8 cellular contexts compared by ENCODE assay signal in genomic region chr9:127423591-127423933, GRCh38. TPM values are rescaled to one million over a fixed set of nuclear protein-coding genes. Genes with fewer than 3 reads are reported as not detected.
DNase-seq lines count a peak whose midpoint lies in the region; ATAC-seq and TF ChIP-seq lines count a peak whose summit lies in the region.

No MANE protein-coding gene starts in this region.

- peaks cover 0 to 4% of the 10 kb centered on the region in 2 donors for H3K36me3 ChIP-seq in mucosa of rectum (ENCODE audit: control insufficient read depth in 2 of 2, insufficient read depth in 2 of 2, low read length in 2 of 2)

- TF ChIP-seq POLR2A in GM18505 (IDR thresholded peaks at IDR 0.05; ENCODE audit: borderline replicate concordance, extremely low read depth, insufficient read depth, insufficient read length): no peak

- TF ChIP-seq CTCF in AG04450 (IDR thresholded peaks at IDR 0.05; ENCODE audit: low read depth, low read length): no peak

- peak overlapping the region; percentile 86 to 89 for H3K9ac ChIP-seq in mucosa of rectum (ENCODE audit: low read depth in 1 of 2, low read length in 2 of 2)

- peaks cover 21 to 26% of the 10 kb centered on the region in 2 donors for H3K4me1 ChIP-seq in mucosa of rectum (ENCODE audit: control insufficient read depth in 2 of 2, insufficient read depth in 2 of 2, low read length in 2 of 2)

- H3K27me3 ChIP-seq in AG04450 (ENCODE audit: control insufficient read depth, insufficient read depth, low read length): no peaks in the 10 kb centered on the region
- H3K27me3 ChIP-seq in mucosa of rectum (ENCODE audit: control insufficient read depth in 2 of 2, insufficient read depth in 2 of 2, low read length in 2 of 2): no peaks in the 10 kb centered on the region

- H3K9me3 ChIP-seq in AG04450 (ENCODE audit: control insufficient read depth, insufficient read depth, low read length) (no peaks in the 10 kb centered on the region), mucosa of rectum (ENCODE audit: control insufficient read depth in 2 of 2, low read length in 2 of 2) (no peaks in the 10 kb centered on the region)

- ATAC-seq in HG03135 (IDR thresholded peaks at IDR 0.05; ENCODE audit: unreplicated experiment) (peak; percentile 8), GM18505 (IDR thresholded peaks at IDR 0.05; ENCODE audit: unreplicated experiment) (no peak)

- no peak for DNase-seq in AG04450 (ENCODE audit: low read depth, low spot score)
- DNase-seq in caudate nucleus (lab: John Stamatoyannopoulos, UW): no peak
- no peak for DNase-seq in NCI-H774 (lab: John Stamatoyannopoulos, UW)
- no peak for DNase-seq in DMS53 treated with DMSO at 0.1 percent for 48 hours (lab: John Stamatoyannopoulos, UW; ENCODE audit: unreplicated experiment)
- no peak for DNase-seq in UCSD-AML1 (lab: John Stamatoyannopoulos, UW; ENCODE audit: unreplicated experiment)

- H3K27ac ChIP-seq in AG04450 (ENCODE audit: low read depth, low read length) (peak overlapping the region; percentile 47), caudate nucleus (ENCODE audit: low read depth, low read length) (peak overlapping the region; percentile 96), mucosa of rectum (ENCODE audit: low read depth in 2 of 2, low read length in 2 of 2) (peak overlapping the region; percentile 83 to 87)

- POLR2A ChIA-PET in AG04450 (lab: Yijun Ruan, JAX): interaction anchor here (0.9 to 1.7 kb wide), 7 partner anchors 14 to 28 kb away, joined by 3 to 10 read pairs (median 6); partner anchors contain the start of genes LRSAM1, RPL12 and SLC2A8

- H3K4me3 ChIP-seq in AG04450 (ENCODE audit: low read depth, low read length): peak overlapping the region; percentile 87
- H3K4me3 ChIP-seq in mucosa of rectum (ENCODE audit: low read length in 2 of 2): peak overlapping the region; percentile 84

- CTCF ChIA-PET in AG04450 (lab: Charles Lee): interaction anchor here (1.5 kb wide), 1 partner anchor 218 kb away, joined by 8 read pairs; no protein-coding TSS in a partner anchor

RNA-seq across cellular contexts. Expression of gene ZNF79, which starts 0.6 kb away (rescaled TPM):
- polyA plus RNA-seq in AG04450 (2011; rRNA removed): 5.2 and 5.6 TPM in 2 replicates
- polyA minus RNA-seq in AG04450 (2011; rRNA and poly(A)+ RNA removed): 19.7 and 21.1 TPM in 2 replicates

RNA-seq across cellular contexts. Expression of gene SLC2A8, which starts 26.6 kb away (rescaled TPM):
- polyA plus RNA-seq in AG04450 (2011; rRNA removed): 5.4 and 6.3 TPM in 2 replicates
- polyA minus RNA-seq in AG04450 (2011; rRNA and poly(A)+ RNA removed): 4.6 and 5.7 TPM in 2 replicates

RNA-seq across cellular contexts. Expression of gene RPL12, which starts 27.6 kb away (rescaled TPM):
- polyA plus RNA-seq in AG04450 (2011; rRNA removed): 2,379 and 2,541 TPM in 2 replicates
- 720 and 1,006 TPM in 2 replicates for polyA minus RNA-seq in AG04450 (2011; rRNA and poly(A)+ RNA removed)

RNA-seq across cellular contexts. Expression of gene LRSAM1, which starts 27.7 kb away (rescaled TPM):
- 3.4 and 4.8 TPM in 2 replicates for polyA plus RNA-seq in AG04450 (2011; rRNA removed)
- polyA minus RNA-seq in AG04450 (2011; rRNA and poly(A)+ RNA removed): 4.9 and 5.7 TPM in 2 replicates
